Comparison of ENCODE assay signal across 8 cellular contexts in genomic region chr1:167722152-167722869, GRCh38. TPM values are rescaled to one million over a fixed set of nuclear protein-coding genes. Genes with fewer than 3 reads are reported as not detected.
DNase-seq lines count a peak whose midpoint lies in the region; ATAC-seq, FAIRE-seq and TF ChIP-seq lines count a peak whose summit lies in the region.

No MANE protein-coding gene starts in this region.

- no peaks in the 10 kb centered on the region for H3K9me3 ChIP-seq in SJSA1 (replicated peaks)

- peak overlapping the region; percentile 90 for H3K4me3 ChIP-seq in SJSA1
- peak overlapping the region; percentile 69 for H3K4me3 ChIP-seq in bronchial epithelial cell (ENCODE audit: low read depth, low read length)

- ATAC-seq in GM19467 (IDR thresholded peaks at IDR 0.05; ENCODE audit: unreplicated experiment): peak; percentile 29
- peak; percentile 3 for ATAC-seq in HG03558 (IDR thresholded peaks at IDR 0.05; ENCODE audit: extremely low read depth, unreplicated experiment)

- H3K36me3 ChIP-seq in SJSA1 (peaks cover 12% of the 10 kb centered on the region), bronchial epithelial cell (ENCODE audit: control insufficient read depth, insufficient read depth, low read length) (no peaks in the 10 kb centered on the region)

- no peaks in the 10 kb centered on the region for H3K27me3 ChIP-seq in SJSA1 (replicated peaks)
- no peaks in the 10 kb centered on the region for H3K27me3 ChIP-seq in bronchial epithelial cell (ENCODE audit: control insufficient read depth, insufficient read depth, low read length)
- H3K27me3 ChIP-seq in layer of hippocampus (ENCODE audit: control insufficient read depth, insufficient read depth, low read length): no peaks in the 10 kb centered on the region

- no peak for FAIRE-seq in bronchial epithelial cell (lab: Jason Lieb, UNC)

- DNase-seq in D341Med (ENCODE audit: low spot score) (peak; percentile 82), SJSA1 (ENCODE audit: low read depth in 1 of 2, low spot score in 2 of 2) (peak in 1 of 2 experiments; percentile 59), bronchial epithelial cell (ENCODE audit: low read depth) (peak; percentile 54), NCI-H2029 treated with DMSO at 0.1 percent for 48 hours (lab: John Stamatoyannopoulos, UW) (no peak)
- DNase-seq in stimulated activated CD4-positive, alpha-beta T cell treated with anti-CD3 and anti-CD28 coated beads, Interleukin-4, amount 100 ng/mL, for 24 hours: peak; percentile 29

- H3K4me1 ChIP-seq in SJSA1 (replicated peaks): peaks cover 20% of the 10 kb centered on the region

- TF ChIP-seq CTCF in bronchial epithelial cell (IDR thresholded peaks at IDR 0.05; ENCODE audit: insufficient read depth, low read length, severe bottlenecking): no peak

- H3K27ac ChIP-seq in SJSA1 (peak overlapping the region; percentile 22), layer of hippocampus (ENCODE audit: low read depth, low read length) (peak overlapping the region; percentile 76)

RNA-seq across cellular contexts. Expression of gene MPZL1, which starts 0.5 kb away (rescaled TPM):
- total RNA-seq in SJSA1 (2014; rRNA removed; shearing (Covaris generic)): 74.1 and 78.5 TPM in 2 replicates
- total RNA-seq in bronchial epithelial cell: 69.8 and 95.6 TPM in 2 replicates
